Comparison of ENCODE assay signal across 8 cellular contexts in genomic region chr9:91191443-91192378, GRCh38.
DNase-seq lines count a peak whose midpoint lies in the region; ATAC-seq and TF ChIP-seq lines count a peak whose summit lies in the region.

No MANE protein-coding gene starts in this region.

- H3K9me3 ChIP-seq in RWPE2 (ENCODE audit: severe bottlenecking) (no peaks in the 10 kb centered on the region), tibial nerve (no peaks in the 10 kb centered on the region)

- H3K9me3 Mint-ChIP-seq in activated T-cell treated with anti-CD3 and anti-CD28 coated beads, Interleukin-2, amount 50 U/mL, for 4 hours, result no peaks in the 10 kb centered on the region

- no peak for TF ChIP-seq CTCF in RWPE2 (IDR thresholded peaks at IDR 0.05; ENCODE audit: poor library complexity, severe bottlenecking)
- no peak for TF ChIP-seq CTCF in tibial nerve (IDR thresholded peaks at IDR 0.05)

- no peak for ATAC-seq in activated T-cell treated with anti-CD3 and anti-CD28 coated beads, Interleukin-2, amount 50 U/mL, for 4 hours
- ATAC-seq in RWPE2 (ENCODE audit: low read depth) (no peak), HG02973 (IDR thresholded peaks at IDR 0.05; ENCODE audit: unreplicated experiment) (no peak)

- no peaks in the 10 kb centered on the region for H3K27me3 Mint-ChIP-seq in activated T-cell treated with anti-CD3 and anti-CD28 coated beads, Interleukin-2, amount 50 U/mL, for 4 hours (ENCODE audit: low read depth)

- peak overlapping the region; percentile 72 for H3K4me3 Mint-ChIP-seq in activated T-cell treated with anti-CD3 and anti-CD28 coated beads, Interleukin-2, amount 50 U/mL, for 4 hours

- no peak for DNase-seq in activated T-cell treated with anti-CD3 and anti-CD28 coated beads, Interleukin-2, amount 50 U/mL, for 4 hours
- DNase-seq in activated T-cell treated with anti-CD3 and anti-CD28 coated beads for 4 hours (no peak), RWPE2 (ENCODE audit: low spot score) (no peak), tibial nerve (ENCODE audit: low spot score in 2 of 2) (no peak), putamen (ENCODE audit: low spot score) (no peak), NCI-H524 (lab: John Stamatoyannopoulos, UW) (no peak)

- H3K27me3 ChIP-seq in RWPE2 (ENCODE audit: insufficient read depth, poor library complexity, severe bottlenecking), result no peaks in the 10 kb centered on the region
- no peaks in the 10 kb centered on the region for H3K27me3 ChIP-seq in layer of hippocampus (ENCODE audit: control insufficient read depth, insufficient read depth, low read length)
- H3K27me3 ChIP-seq in tibial nerve, result no peaks in the 10 kb centered on the region

- H3K36me3 Mint-ChIP-seq in activated T-cell treated with anti-CD3 and anti-CD28 coated beads, Interleukin-2, amount 50 U/mL, for 4 hours (ENCODE audit: insufficient read depth), result no peaks in the 10 kb centered on the region

- H3K27ac ChIP-seq in RWPE2 (ENCODE audit: poor library complexity, severe bottlenecking) (peak overlapping the region; percentile 81), layer of hippocampus (ENCODE audit: low read depth, low read length) (peak overlapping the region; percentile 46), tibial nerve (peak overlapping the region; percentile 94 to 98 (median 96))

- no peak for TF ChIP-seq EP300 in tibial nerve (IDR thresholded peaks at IDR 0.05)

- WGBS in tibial nerve, 2 donors, result 90 to 91% methylated on average over 18 of the region's 18 CpGs

- peaks cover 44% of the 10 kb centered on the region for H3K4me1 Mint-ChIP-seq in activated T-cell treated with anti-CD3 and anti-CD28 coated beads, Interleukin-2, amount 50 U/mL, for 4 hours (ENCODE audit: low read depth)

- no peak for TF ChIP-seq POLR2A in tibial nerve (IDR thresholded peaks at IDR 0.05)

- no peaks in the 10 kb centered on the region for H3K36me3 ChIP-seq in RWPE2 (ENCODE audit: low read depth)
- no peaks in the 10 kb centered on the region for H3K36me3 ChIP-seq in tibial nerve

- no peak overlapping the region for H3K4me3 ChIP-seq in RWPE2 (ENCODE audit: severe bottlenecking)
- no peak overlapping the region for H3K4me3 ChIP-seq in tibial nerve

- H3K4me1 ChIP-seq in RWPE2 (ENCODE audit: insufficient read depth, poor library complexity, severe bottlenecking), result peaks cover 23% of the 10 kb centered on the region
- H3K4me1 ChIP-seq in tibial nerve, result peaks cover 0 to 48% (median 43%) of the 10 kb centered on the region in 4 donors
